Comparison of ENCODE assay signal across 31 cellular contexts in genomic region chr12:24304285-24304684, GRCh38.
"Had no signal": no experiment of that assay in that cellular context is flagged by ENCODE, and none has a peak within 500 bp of the region (broad histone marks: within the 10 kb centered on the region; RNA-seq: fewer than 3 reads in every experiment).

No MANE protein-coding gene starts in this region.

- H3K4me2 ChIP-seq: KMS-11 had no signal

- H3K27me3 ChIP-seq: MG63 had no signal

- H3K4me3 ChIP-seq: MG63 had no signal

- H3K9me3 ChIP-seq: MG63 had no signal

- H3K36me3 ChIP-seq: MG63 had no signal

- DNase-seq: Karpas-422, Kasumi-1, MG63, MM.1S, MV-4-11, NCI-H1048, NCI-H1092, NCI-H1092 treated with DMSO at 0.1 percent for 48 hours, NCI-H1105, NCI-H1417, NCI-H1417 treated with DMSO at 0.1 percent for 48 hours, NCI-H1436 treated with DMSO at 0.1 percent for 48 hours, NCI-H146, NCI-H1694, NCI-H1694 treated with DMSO at 0.1 percent for 48 hours, NCI-H187, NCI-H187 treated with DMSO at 0.1 percent for 48 hours, NCI-H2029, NCI-H2029 treated with DMSO at 0.1 percent for 48 hours, NCI-H2081, NCI-H2107, NCI-H2171, NCI-H2171 treated with DMSO at 0.1 percent for 48 hours, NCI-H2227 treated with DMSO at 0.1 percent for 48 hours, NCI-H226, NCI-H345, NCI-H446, NCI-H446 treated with DMSO at 0.1 percent for 48 hours, NCI-H510A, NCI-H510A treated with DMSO at 0.1 percent for 48 hours had no signal

- H3K27ac ChIP-seq: KMS-11 had no signal

- H3K9ac ChIP-seq: KMS-11 had no signal
